ENCODE assay signal across 1 cellular context in the genomic region with DNA sequence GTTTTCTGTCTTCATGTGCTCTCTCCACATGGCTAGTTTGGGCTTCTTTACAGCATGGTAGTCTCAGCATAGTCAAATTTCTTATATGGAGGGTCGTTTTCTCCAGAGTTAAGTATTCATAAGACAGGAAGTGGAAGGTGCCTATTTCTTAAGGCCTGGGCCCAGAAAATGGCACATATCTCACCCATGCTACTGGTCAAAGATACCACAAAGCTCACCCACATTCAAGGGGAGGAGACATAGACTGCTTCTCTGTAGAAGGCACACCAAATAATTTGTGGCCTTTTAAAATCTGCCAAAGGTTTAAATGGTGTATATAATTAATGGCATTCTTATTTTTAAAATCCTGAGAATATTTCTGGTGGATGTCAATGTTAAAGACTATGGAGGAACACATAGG.
TF ChIP-seq lines count a peak whose summit lies in the region.

No MANE protein-coding gene starts in this region.

TF ChIP-seq in GM12878, 131 proteins besides CTCF, POLR2A, EP300 and RAD21:
- no peak for TF ChIP-seq SREBF2 (IDR thresholded peaks at IDR 0.05; ENCODE audit: low read length)
- TF ChIP-seq, protein P1, sequence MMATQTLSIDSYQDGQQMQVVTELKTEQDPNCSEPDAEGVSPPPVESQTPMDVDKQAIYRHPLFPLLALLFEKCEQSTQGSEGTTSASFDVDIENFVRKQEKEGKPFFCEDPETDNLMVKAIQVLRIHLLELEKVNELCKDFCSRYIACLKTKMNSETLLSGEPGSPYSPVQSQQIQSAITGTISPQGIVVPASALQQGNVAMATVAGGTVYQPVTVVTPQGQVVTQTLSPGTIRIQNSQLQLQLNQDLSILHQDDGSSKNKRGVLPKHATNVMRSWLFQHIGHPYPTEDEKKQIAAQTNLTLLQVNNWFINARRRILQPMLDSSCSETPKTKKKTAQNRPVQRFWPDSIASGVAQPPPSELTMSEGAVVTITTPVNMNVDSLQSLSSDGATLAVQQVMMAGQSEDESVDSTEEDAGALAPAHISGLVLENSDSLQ (IDR thresholded peaks at IDR 0.05): no peak
- TF ChIP-seq HDAC6 (IDR thresholded peaks at IDR 0.05; ENCODE audit: unreplicated experiment): no peak
- TF ChIP-seq BRCA1 (IDR thresholded peaks at IDR 0.05; ENCODE audit: low read depth, low read length): no peak
- TF ChIP-seq EZH2 (IDR thresholded peaks at IDR 0.05; ENCODE audit: borderline replicate concordance, control insufficient read depth, low read depth, low read length): no peak
- TF ChIP-seq MYC (IDR thresholded peaks at IDR 0.05; ENCODE audit: insufficient read depth, insufficient read length, insufficient replicate concordance, low read length, severe bottlenecking): no peak
- no peak for TF ChIP-seq SMC3 (IDR thresholded peaks at IDR 0.05; ENCODE audit: borderline replicate concordance, low read length)
- TF ChIP-seq, protein P2, sequence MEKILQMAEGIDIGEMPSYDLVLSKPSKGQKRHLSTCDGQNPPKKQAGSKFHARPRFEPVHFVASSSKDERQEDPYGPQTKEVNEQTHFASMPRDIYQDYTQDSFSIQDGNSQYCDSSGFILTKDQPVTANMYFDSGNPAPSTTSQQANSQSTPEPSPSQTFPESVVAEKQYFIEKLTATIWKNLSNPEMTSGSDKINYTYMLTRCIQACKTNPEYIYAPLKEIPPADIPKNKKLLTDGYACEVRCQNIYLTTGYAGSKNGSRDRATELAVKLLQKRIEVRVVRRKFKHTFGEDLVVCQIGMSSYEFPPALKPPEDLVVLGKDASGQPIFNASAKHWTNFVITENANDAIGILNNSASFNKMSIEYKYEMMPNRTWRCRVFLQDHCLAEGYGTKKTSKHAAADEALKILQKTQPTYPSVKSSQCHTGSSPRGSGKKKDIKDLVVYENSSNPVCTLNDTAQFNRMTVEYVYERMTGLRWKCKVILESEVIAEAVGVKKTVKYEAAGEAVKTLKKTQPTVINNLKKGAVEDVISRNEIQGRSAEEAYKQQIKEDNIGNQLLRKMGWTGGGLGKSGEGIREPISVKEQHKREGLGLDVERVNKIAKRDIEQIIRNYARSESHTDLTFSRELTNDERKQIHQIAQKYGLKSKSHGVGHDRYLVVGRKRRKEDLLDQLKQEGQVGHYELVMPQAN (conservative IDR thresholded peaks at IDR 0.05): no peak
